Comparison of ENCODE assay signal across 30 cellular contexts in genomic region chr6:47426524-47427302, GRCh38. TPM values are rescaled to one million over a fixed set of nuclear protein-coding genes. Genes with fewer than 3 reads are reported as not detected.
DNase-seq lines count a peak whose midpoint lies in the region; ATAC-seq and TF ChIP-seq lines count a peak whose summit lies in the region.
"Had no signal": no experiment of that assay in that cellular context is flagged by ENCODE, and none has a peak within 500 bp of the region (broad histone marks: within the 10 kb centered on the region; RNA-seq: fewer than 3 reads in every experiment).

No MANE protein-coding gene starts in this region.

- H3K36me3 ChIP-seq in brain microvascular endothelial cell (replicated peaks) (no peaks in the 10 kb centered on the region), parathyroid adenoma (ENCODE audit: control insufficient read depth, insufficient read depth, low read length) (no peaks in the 10 kb centered on the region)
- H3K36me3 ChIP-seq: BLaER1 treated with 17β-estradiol and CSF1 and Interleukin-3, amounts not matched to agents 10 nM and 100 nM; SJSA1 had no signal

- peaks cover 5% of the 10 kb centered on the region for H3K36me3 Mint-ChIP-seq in Calu3 (ENCODE audit: insufficient read depth, unreplicated experiment)

- H3K27me3 ChIP-seq in brain microvascular endothelial cell (replicated peaks) (no peaks in the 10 kb centered on the region), parathyroid adenoma (ENCODE audit: control insufficient read depth, insufficient read depth, low read length) (no peaks in the 10 kb centered on the region)
- H3K27me3 ChIP-seq: BLaER1 treated with 17β-estradiol and CSF1 and Interleukin-3, amounts not matched to agents 10 nM and 100 nM; SJSA1 had no signal

- ATAC-seq in HG03159 (IDR thresholded peaks at IDR 0.05; ENCODE audit: unreplicated experiment), result no peak
- ATAC-seq: HepG2 had no signal

- H3K4me3 ChIP-seq in brain microvascular endothelial cell (ENCODE audit: low read depth, low read length) (no peak overlapping the region), parathyroid adenoma (ENCODE audit: low read depth, low read length) (no peak overlapping the region)
- H3K4me3 ChIP-seq: BLaER1 treated with 17β-estradiol and CSF1 and Interleukin-3, amounts not matched to agents 10 nM and 100 nM; PC-9; SJSA1 had no signal

- H2AFZ ChIP-seq in parathyroid adenoma, result peak overlapping the region; percentile 36
- H2AFZ ChIP-seq: PC-9 had no signal

- H3K79me2 ChIP-seq in parathyroid adenoma, result no peaks in the 10 kb centered on the region

- no peak overlapping the region for H3K27ac Mint-ChIP-seq in Calu3 (ENCODE audit: unreplicated experiment)
- H3K27ac Mint-ChIP-seq: CD4-positive, alpha-beta T cell had no signal

- intact Hi-C loops in Calu3 (cut with micrococcal nuclease; ENCODE audit: unreplicated experiment), result no loop called here

- TF ChIP-seq CTCF in brain microvascular endothelial cell (IDR thresholded peaks at IDR 0.05; ENCODE audit: low read depth, low read length, missing control alignments) (no peak), parathyroid adenoma (IDR thresholded peaks at IDR 0.05) (no peak), Calu3 (IDR thresholded peaks at IDR 0.05; ENCODE audit: unreplicated experiment) (no peak)

- H3K9me3 ChIP-seq in parathyroid adenoma (ENCODE audit: control insufficient read depth, low read length), result no peaks in the 10 kb centered on the region
- H3K9me3 ChIP-seq: SJSA1 had no signal

- H3K4me2 ChIP-seq in parathyroid adenoma (ENCODE audit: low read length), result no peak overlapping the region
- H3K4me2 ChIP-seq: BLaER1 treated with 17β-estradiol and CSF1 and Interleukin-3, amounts not matched to agents 10 nM and 100 nM; PC-9 had no signal

- H3K27ac ChIP-seq in brain microvascular endothelial cell (no peak overlapping the region), parathyroid adenoma (no peak overlapping the region)
- H3K27ac ChIP-seq: BLaER1 treated with 17β-estradiol and CSF1 and Interleukin-3, amounts not matched to agents 10 nM and 100 nM; HL-60; PC-9; SJSA1 had no signal

- peaks cover 16% of the 10 kb centered on the region for H3K4me1 Mint-ChIP-seq in Calu3 (ENCODE audit: low read depth, unreplicated experiment)

- H3K9me3 Mint-ChIP-seq in Calu3 (ENCODE audit: low read depth, unreplicated experiment), result peaks cover 11% of the 10 kb centered on the region

- in situ Hi-C loops in brain microvascular endothelial cell (cut with HindIII; ENCODE audit: low pct_ligation_motif_present, low sequenced_read_pairs), result no loop called here

- H3K4me3 Mint-ChIP-seq in Calu3 (ENCODE audit: low read depth, unreplicated experiment), result no peak overlapping the region
- H3K4me3 Mint-ChIP-seq: CD4-positive, alpha-beta T cell had no signal

- no TSS peak for BruUV-seq in Calu3 (replicated peaks; lab: Mats Ljungman, UMichigan)

- CTCF ChIA-PET in Calu3 (lab: Charles Lee), result no interaction called here

- H3K27me3 Mint-ChIP-seq in Calu3 (ENCODE audit: unreplicated experiment), result no peaks in the 10 kb centered on the region
- H3K27me3 Mint-ChIP-seq: CD4-positive, alpha-beta T cell had no signal

- H3K4me1 ChIP-seq in parathyroid adenoma, result no peaks in the 10 kb centered on the region
- H3K4me1 ChIP-seq: BLaER1 treated with 17β-estradiol and CSF1 and Interleukin-3, amounts not matched to agents 10 nM and 100 nM; SJSA1 had no signal

- DNase-seq in HT1080 (ENCODE audit: low read depth), result peak; percentile 7
- DNase-seq in OCI-M1 (lab: John Stamatoyannopoulos, UW), result peak; percentile 48
- peak; percentile 20 for DNase-seq in brain microvascular endothelial cell
- DNase-seq in occipital lobe (lab: John Stamatoyannopoulos, UW), result no peak
- no peak for DNase-seq in Calu3
- no peak for DNase-seq in activated CD4-positive, alpha-beta T cell treated with anti-CD3 and anti-CD28 coated beads for 4 hours
- DNase-seq: AML-193; CD4-positive, alpha-beta T cell; DMS53; GOT3; HCEC 1CT; KBM-7; MM.1S; NCI-H1417; NCI-H187; NCI-H2081 treated with DMSO at 0.1 percent for 48 hours; NCI-H2171; NCI-H345; NCI-H510A treated with DMSO at 0.1 percent for 48 hours; NCI-H774; NK-92 treated with Interleukin-12 subunit alpha and Interleukin-12 subunit beta, amount 100 ng/mL, for 24 hours; PC-9; Right ventricle myocardium superior; RPMI8226 had no signal

- no peak overlapping the region for H3K9ac ChIP-seq in parathyroid adenoma
- H3K9ac ChIP-seq: BLaER1 treated with 17β-estradiol and CSF1 and Interleukin-3, amounts not matched to agents 10 nM and 100 nM had no signal

RNA-seq across cellular contexts. Expression of gene CD2AP, which starts 50.9 kb away (rescaled TPM):
- 20.4 and 23.3 TPM in 2 replicates for total RNA-seq in HT1080 (2014; rRNA removed; shearing (Covaris generic))
- 19.7 and 24.2 TPM in 2 replicates for polyA plus RNA-seq in HT1080 (2015; cell fraction: cytosol; rRNA removed)
- 20.9 and 21.3 TPM in 2 replicates for polyA plus RNA-seq in HT1080 (2015; cell fraction: nucleus; rRNA removed)
- total RNA-seq in occipital lobe, result 23.1 TPM
- total RNA-seq in Calu3 (2022), result 105 and 121 TPM in 2 replicates

Comparison
In these comparisons a context has a peak if more than half of its experiments do, and no peak if none do; other contexts are left out.
1. DNase-seq: peak in HT1080 (single experiment), OCI-M1 (single experiment) and brain microvascular endothelial cell (single experiment); none in occipital lobe (single experiment), Calu3 (single experiment) and activated CD4-positive, alpha-beta T cell treated with anti-CD3 and anti-CD28 coated beads for 4 hours (0 of 2).